Comparison of ENCODE assay signal across 9 cellular contexts in genomic region chr12:111330800-111331752, GRCh38. TPM values are rescaled to one million over a fixed set of nuclear protein-coding genes. Genes with fewer than 3 reads are reported as not detected.
A peak's percentile ranks its signal among the peaks of the same experiment; 100 is the strongest.
DNase-seq lines count a peak whose midpoint lies in the region; ATAC-seq, FAIRE-seq and TF ChIP-seq lines count a peak whose summit lies in the region.
"Had no signal": no experiment of that assay in that cellular context is flagged by ENCODE, and none has a peak within 500 bp of the region (broad histone marks: within the 10 kb centered on the region; RNA-seq: fewer than 3 reads in every experiment).

No MANE protein-coding gene starts in this region.

- peaks cover 0 to 5% (median 2%) of the 10 kb centered on the region in 5 donors for H3K27me3 Mint-ChIP-seq in naive thymus-derived CD4-positive, alpha-beta T cell

- H3K14ac ChIP-seq in H1 (ENCODE audit: insufficient read length), result no peak overlapping the region

- H2AFZ ChIP-seq in OCI-LY3 (ENCODE audit: low read depth, low read length) (no peak overlapping the region), H1 (ENCODE audit: low read length) (no peak overlapping the region)

- H3K4me2 ChIP-seq in OCI-LY3 (ENCODE audit: low read length) (no peak overlapping the region), H1 (ENCODE audit: insufficient read depth in 1 of 2, low read depth in 2 of 2, low read length in 2 of 2) (no peak overlapping the region)

- H3K4me1 Mint-ChIP-seq in naive thymus-derived CD4-positive, alpha-beta T cell, result peaks cover 0 to 10% (median 4%) of the 10 kb centered on the region in 7 donors

- H3K23me2 ChIP-seq in H1 (ENCODE audit: low read depth, low read length), result no peaks in the 10 kb centered on the region; the same call in 1 of the 2 replicates

- TF ChIP-seq EP300 in H1 (IDR thresholded peaks at IDR 0.05; ENCODE audit: borderline replicate concordance in 1 of 2, low read depth in 2 of 2, low read length in 2 of 2), result no peak

- peak; percentile 65 for TF ChIP-seq CTCF in OCI-LY3 (IDR thresholded peaks at IDR 0.05; ENCODE audit: low read depth, low read length)
- peak in 2 of 3 experiments; percentile 53 to 59; a peak in 3 of 4 replicates for TF ChIP-seq CTCF in H1 (IDR thresholded peaks at IDR 0.05; ENCODE audit: control extremely low read depth in 1 of 3, insufficient read depth in 1 of 3, low read depth in 1 of 3, low read length in 3 of 3)
- TF ChIP-seq CTCF in prostate gland (IDR thresholded peaks at IDR 0.05), result peak in 2 of 4 experiments; percentile 8 to 33

- H3K4ac ChIP-seq in H1 (replicated peaks; ENCODE audit: insufficient read length, low read depth, low read length), result no peak overlapping the region

- no peak overlapping the region for H2BK20ac ChIP-seq in H1 (ENCODE audit: low read length)

- H3K79me2 ChIP-seq in OCI-LY3 (ENCODE audit: low read length) (no peaks in the 10 kb centered on the region), H1 (ENCODE audit: control insufficient read depth in 1 of 2, insufficient read depth in 2 of 2, low read length in 2 of 2) (no peaks in the 10 kb centered on the region)

- 69% methylated on average over 8 of the region's 8 CpGs; no CpG with 5 or more reads in 1 of the 2 experiments for WGBS in H1 (ENCODE audit: extremely low coverage in 1 of 2, insufficient coverage in 1 of 2, insufficient read length in 1 of 2, insufficient replicate concordance in 2 of 2, low coverage in 1 of 2, low lambda C conversion rate in 2 of 2, missing lambda C conversion rate in 1 of 2), 2 experiments
- WGBS in prostate gland, result 61% methylated on average over 8 of the region's 8 CpGs

- ATAC-seq in naive thymus-derived CD4-positive, alpha-beta T cell, result peak; percentile 37
- ATAC-seq in GM18867 (IDR thresholded peaks at IDR 0.05; ENCODE audit: unreplicated experiment) (no peak), GM21423 (IDR thresholded peaks at IDR 0.05; ENCODE audit: unreplicated experiment) (no peak)

- FAIRE-seq in H1 (lab: Jason Lieb, UNC), result peak; percentile 93
- FAIRE-seq: islet of Langerhans had no signal

- TF ChIP-seq RAD21 in H1 (IDR thresholded peaks at IDR 0.05 in 1 of 2, conservative IDR thresholded peaks at IDR 0.05 in 1 of 2; ENCODE audit: low read depth in 2 of 2, low read length in 2 of 2), result peak; percentile 60 to 71

- DNase-seq in CMK (ENCODE audit: low read depth) (peak; percentile 14), H7 (peak; percentile 77), H1 (ENCODE audit: low read depth in 1 of 2, low spot score in 2 of 2) (no peak), prostate gland (ENCODE audit: low spot score) (no peak)
- DNase-seq in naive thymus-derived CD4-positive, alpha-beta T cell, result no peak

- H2AK5ac ChIP-seq in H1 (ENCODE audit: low read depth, low read length), result no peak overlapping the region

- intact Hi-C loops in naive thymus-derived CD4-positive, alpha-beta T cell (cut with micrococcal nuclease), result loop anchor here (1.0 to 2.0 kb wide), 5 partner anchors 66 to 482 kb away; no protein-coding TSS in a partner anchor
- intact Hi-C loops in prostate gland (cut with DNase I), result no loop called here

- no peak overlapping the region for H3K18ac ChIP-seq in H1 (ENCODE audit: extremely low read depth, low read length)

- POLR2A ChIA-PET in H1 (lab: Charles Lee; ENCODE audit: partially characterized antibody), result interaction anchor here (1.1 kb wide), 1 partner anchor 36 kb away, joined by 4 read pairs; no protein-coding TSS in a partner anchor
- POLR2A ChIA-PET in naive thymus-derived CD4-positive, alpha-beta T cell (lab: Charles Lee), result no interaction called here

- H3K23ac ChIP-seq in H1 (ENCODE audit: insufficient read length), result no peak overlapping the region

- H2BK5ac ChIP-seq in H1 (ENCODE audit: low read depth, low read length), result 0 out of 2 replicates have a peak overlapping the region, but pooled peaks have one; percentile 30

- H4K91ac ChIP-seq in H1 (replicated peaks; ENCODE audit: insufficient read length, low read length), result no peak overlapping the region

- H2BK12ac ChIP-seq in H1 (ENCODE audit: low read depth, low read length), result peak overlapping the region; percentile 43; the same call in 1 of the 2 replicates

- CTCF ChIA-PET in H1 (lab: Charles Lee; ENCODE audit: partially characterized antibody), result interaction anchor here (0.8 to 4.3 kb wide), 17 partner anchors 10 to 120 kb away, joined by 3 to 30 read pairs (median 4); partner anchors contain the start of gene PHETA1
- CTCF ChIA-PET in naive thymus-derived CD4-positive, alpha-beta T cell (lab: Charles Lee), result no interaction called here

- TF ChIP-seq POLR2A in H1 (IDR thresholded peaks at IDR 0.05; ENCODE audit: control extremely low read depth in 1 of 2, low read depth in 2 of 2, low read length in 2 of 2), result no peak
- TF ChIP-seq POLR2A in prostate gland (IDR thresholded peaks at IDR 0.05), result no peak

- H3K27ac ChIP-seq in OCI-LY3 (ENCODE audit: low read length), result no peak overlapping the region
- no peak overlapping the region for H3K27ac ChIP-seq in H1 (ENCODE audit: low read depth, low read length)
- H3K27ac ChIP-seq in naive thymus-derived CD4-positive, alpha-beta T cell (ENCODE audit: low read depth, low read length), result no peak overlapping the region
- no peak overlapping the region for H3K27ac ChIP-seq in prostate gland

- H3K79me1 ChIP-seq in H1 (ENCODE audit: low read depth, low read length), result no peaks in the 10 kb centered on the region

- H2BK15ac ChIP-seq in H1 (ENCODE audit: low read length), result no peak overlapping the region

- H3K4me1 ChIP-seq in OCI-LY3 (ENCODE audit: low read length) (no peaks in the 10 kb centered on the region), H1 (replicated peaks in 1 of 4; ENCODE audit: control insufficient read depth in 3 of 4, insufficient read depth in 4 of 4, low read length in 3 of 4) (peaks cover 0 to 2% (median 0%) of the 10 kb centered on the region in 4 experiments; a peak in 1 of 7 replicates), prostate gland (replicated peaks) (no peaks in the 10 kb centered on the region)
- H3K4me1 ChIP-seq in naive thymus-derived CD4-positive, alpha-beta T cell (ENCODE audit: control insufficient read depth in 2 of 2, insufficient read depth in 2 of 2, low read length in 2 of 2), result no peaks in the 10 kb centered on the region

- H3K36me3 ChIP-seq in H7 (replicated peaks; ENCODE audit: control insufficient read depth, insufficient read depth, low read length), result no peaks in the 10 kb centered on the region
- no peaks in the 10 kb centered on the region for H3K36me3 ChIP-seq in OCI-LY3 (replicated peaks; ENCODE audit: low read depth, low read length)
- H3K36me3 ChIP-seq in H1 (ENCODE audit: control insufficient read depth in 2 of 4, insufficient read depth in 4 of 4, low read length in 3 of 4), result no peaks in the 10 kb centered on the region
- H3K36me3 ChIP-seq in naive thymus-derived CD4-positive, alpha-beta T cell (ENCODE audit: control insufficient read depth in 2 of 3, insufficient read depth in 3 of 3, low read length in 3 of 3), result no peaks in the 10 kb centered on the region
- no peaks in the 10 kb centered on the region for H3K36me3 ChIP-seq in prostate gland

- no peak overlapping the region for H4K8ac ChIP-seq in H1 (ENCODE audit: extremely low read depth, insufficient read depth, low read length)

- H2BK120ac ChIP-seq in H1 (replicated peaks; ENCODE audit: low read depth, low read length), result no peak overlapping the region

- H3K4me3 ChIP-seq in H7 (ENCODE audit: insufficient read depth, low read depth, low read length) (no peak overlapping the region), OCI-LY3 (ENCODE audit: low read length) (no peak overlapping the region), H1 (ENCODE audit: extremely low read depth in 1 of 4, insufficient read depth in 2 of 4, low read depth in 3 of 4, low read length in 4 of 4) (no peak overlapping the region), prostate gland (no peak overlapping the region)
- H3K4me3 ChIP-seq in naive thymus-derived CD4-positive, alpha-beta T cell (ENCODE audit: low read length), result no peak overlapping the region

- H4K20me1 ChIP-seq in OCI-LY3 (ENCODE audit: insufficient read depth, low read length), result no peaks in the 10 kb centered on the region
- no peaks in the 10 kb centered on the region for H4K20me1 ChIP-seq in H1 (replicated peaks in 1 of 2; ENCODE audit: control insufficient read depth in 1 of 2, insufficient read depth in 2 of 2, low read length in 2 of 2)

- H4K5ac ChIP-seq in H1 (ENCODE audit: insufficient read length, low read depth, low read length), result no peak overlapping the region

- H3K4me3 Mint-ChIP-seq in naive thymus-derived CD4-positive, alpha-beta T cell, result no peak overlapping the region

- no peak overlapping the region for H3K9ac ChIP-seq in OCI-LY3 (ENCODE audit: low read length)
- no peak overlapping the region for H3K9ac ChIP-seq in H1 (replicated peaks in 1 of 4; ENCODE audit: extremely low read depth in 1 of 4, low read depth in 3 of 4, low read length in 3 of 4)

- H3K9me3 ChIP-seq in OCI-LY3 (ENCODE audit: insufficient read depth, low read length) (no peaks in the 10 kb centered on the region), H1 (ENCODE audit: insufficient read depth in 2 of 2, low read depth in 1 of 2, low read length in 1 of 2) (no peaks in the 10 kb centered on the region; a peak in 1 of 4 replicates), prostate gland (no peaks in the 10 kb centered on the region)
- H3K9me3 ChIP-seq in naive thymus-derived CD4-positive, alpha-beta T cell (ENCODE audit: control insufficient read depth in 2 of 3, low read length in 3 of 3), result no peaks in the 10 kb centered on the region

- no peak overlapping the region for H3K27ac Mint-ChIP-seq in naive thymus-derived CD4-positive, alpha-beta T cell

- no peaks in the 10 kb centered on the region for H3K9me3 Mint-ChIP-seq in naive thymus-derived CD4-positive, alpha-beta T cell

- H3K27me3 ChIP-seq in H7 (ENCODE audit: control insufficient read depth, insufficient read depth, low read length) (no peaks in the 10 kb centered on the region), OCI-LY3 (ENCODE audit: low read depth, low read length) (peaks cover 17% of the 10 kb centered on the region), H1 (replicated peaks in 1 of 4; ENCODE audit: control insufficient read depth in 3 of 4, extremely low read depth in 1 of 4, insufficient read depth in 3 of 4, low read length in 3 of 4) (no peaks in the 10 kb centered on the region), prostate gland (replicated peaks; ENCODE audit: insufficient read depth) (no peaks in the 10 kb centered on the region)
- no peaks in the 10 kb centered on the region for H3K27me3 ChIP-seq in naive thymus-derived CD4-positive, alpha-beta T cell (ENCODE audit: control insufficient read depth in 2 of 2, insufficient read depth in 2 of 2, low read length in 2 of 2)

- H3K36me3 Mint-ChIP-seq in naive thymus-derived CD4-positive, alpha-beta T cell, result no peaks in the 10 kb centered on the region

- no peak overlapping the region for H3K56ac ChIP-seq in H1 (replicated peaks; ENCODE audit: insufficient read length, low read depth, low read length)

RNA-seq across cellular contexts. Expression of gene PHETA1, which starts 37.8 kb away (rescaled TPM):
- total RNA-seq in H7 (2014; rRNA removed; shearing (Covaris generic)), result 7.1 and 10.1 TPM in 2 replicates
- 12.3 and 13.7 TPM in 2 replicates for total RNA-seq in H1 (2021; fragmentation: NEBNext Ultra II Directional; extraction: Animal tissue kit (Norgen Biotek cat#: 25700))
- 5.2 and 9.7 TPM in 2 replicates for polyA plus RNA-seq in H1 (2011; rRNA removed)
- 7.1 TPM for polyA plus RNA-seq in H1 (2011; cell fraction: cytosol; rRNA removed)
- 8.6 TPM for polyA plus RNA-seq in H1 (2011; cell fraction: nucleus; rRNA removed)
- 5.3 to 9.2 TPM (median 8.8 TPM) in 4 replicates for polyA plus RNA-seq in H1 (2012, experiment 1 of 2)
- 12.2 TPM for polyA plus RNA-seq in H1 (2012, experiment 2 of 2)
- 6.6 TPM for polyA plus RNA-seq in H1 (2013, experiment 1 of 2)
- 6.6 TPM for polyA plus RNA-seq in H1 (2013, experiment 2 of 2)
- polyA minus RNA-seq in H1 (2011; rRNA and poly(A)+ RNA removed), result 2.0 and 2.5 TPM in 2 replicates
- polyA minus RNA-seq in H1 (2011; cell fraction: cytosol; rRNA and poly(A)+ RNA removed), result 5.1 TPM
- polyA minus RNA-seq in H1 (2011; cell fraction: nucleus; rRNA and poly(A)+ RNA removed), result 5.7 TPM
- 1 to 10 TPM; 1.2 to 6.8 (median 5.4) TPM for total RNA-seq in naive thymus-derived CD4-positive, alpha-beta T cell
- polyA plus RNA-seq in naive thymus-derived CD4-positive, alpha-beta T cell, result under 1 TPM; 0.65 to 0.91 TPM
- total RNA-seq in prostate gland, result 10 to 100 TPM; 11.5 to 29.9 TPM

Comparison
In these comparisons a context has a peak if more than half of its experiments do, and no peak if none do; other contexts are left out.
1. DNase-seq: peak in CMK (single experiment) and H7 (single experiment); none in H1 (0 of 2), naive thymus-derived CD4-positive, alpha-beta T cell (0 of 9) and prostate gland (single experiment).